ENCODE assay signal across 8 cellular contexts in the genomic region with DNA sequence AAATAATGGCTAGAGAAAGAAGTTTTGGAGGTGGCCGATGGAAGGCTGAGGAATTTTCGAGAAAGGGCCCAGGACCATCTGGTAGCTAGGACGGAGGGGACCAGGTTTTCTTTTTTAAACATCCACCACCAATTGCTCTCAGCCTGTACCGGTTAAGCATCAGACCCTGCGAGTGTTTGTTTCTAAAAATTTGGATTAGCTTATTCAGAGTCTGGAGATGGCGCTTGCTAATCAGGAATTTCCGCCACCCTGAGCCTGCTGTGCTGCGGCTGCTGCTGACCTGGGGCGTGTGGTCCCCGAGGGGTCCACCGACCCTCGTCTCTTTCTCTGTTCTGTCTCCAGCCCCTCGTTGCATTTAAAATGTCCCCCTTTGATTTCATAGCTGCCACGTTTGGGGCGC. TPM values are rescaled to one million over a fixed set of nuclear protein-coding genes. Genes with fewer than 3 reads are reported as not detected.
DNase-seq lines count a peak whose midpoint lies in the region; ATAC-seq, FAIRE-seq and TF ChIP-seq lines count a peak whose summit lies in the region.

No MANE protein-coding gene starts in this region.

- intact Hi-C loops in K562 (cut with micrococcal nuclease) = loop anchor here (1.0 kb wide), 2 partner anchors 39 to 102 kb away; no protein-coding TSS in a partner anchor

- H3K9ac ChIP-seq in HUES48 (ENCODE audit: low read depth, low read length) (no peak overlapping the region), K562 (ENCODE audit: insufficient read depth in 1 of 2, low read depth in 2 of 2, low read length in 2 of 2) (peak overlapping the region; percentile 75 to 93)

- peaks cover 63% of the 10 kb centered on the region for H3K79me2 ChIP-seq in K562 (ENCODE audit: control insufficient read depth, insufficient read depth, low read length)

- no peak for FAIRE-seq in K562 (lab: Jason Lieb, UNC)

- H3K27me3 Mint-ChIP-seq in naive B cell = no peaks in the 10 kb centered on the region

- TF ChIP-seq RAD21 in K562 (CRISPR knock-in tag; conservative IDR thresholded peaks at IDR 0.05 in 1 of 2, IDR thresholded peaks at IDR 0.05 in 1 of 2) = no peak

- peaks cover 41 to 72% (median 69%) of the 10 kb centered on the region in 3 donors for H3K4me1 Mint-ChIP-seq in naive B cell

- ATAC-seq in K562 (no peak), naive B cell (ENCODE audit: low read depth in 2 of 2) (no peak), GM21515 (IDR thresholded peaks at IDR 0.05; ENCODE audit: unreplicated experiment) (no peak)

- POLR2A ChIA-PET in K562 (lab: Yijun Ruan, JAX) = interaction anchor here (0.5 to 1.3 kb wide), 4 partner anchors 10 to 101 kb away, joined by 4 to 5 read pairs (median 4); no protein-coding TSS in a partner anchor

- in situ Hi-C loops in K562 (cut with MboI) = loop anchor here (5.0 kb wide), 1 partner anchor 104 kb away; no protein-coding TSS in a partner anchor

- H4K20me1 ChIP-seq in K562 (replicated peaks; ENCODE audit: control insufficient read depth, insufficient read depth, low read length) = peaks cover 10% of the 10 kb centered on the region; the same call in 1 of the 2 replicates

- H3K9me3 Mint-ChIP-seq in naive B cell = no peaks in the 10 kb centered on the region

- peak overlapping the region; percentile 15 for H3K27ac ChIP-seq in HUES48 (ENCODE audit: low read depth, low read length)
- peak overlapping the region; percentile 87 for H3K27ac ChIP-seq in K562 (ENCODE audit: extremely low read depth, low read depth, low read length)

- peaks cover 0 to 1% of the 10 kb centered on the region in 2 donors for H3K36me3 Mint-ChIP-seq in naive B cell

- DNase-seq in BE2C (no peak), K562 (ENCODE audit: extremely low read depth in 1 of 4, low spot score in 3 of 4) (no peak), naive B cell (no peak), NCI-H526 (lab: John Stamatoyannopoulos, UW) (no peak), COR-L47 (lab: John Stamatoyannopoulos, UW) (no peak), COLO829 (ENCODE audit: low spot score) (no peak)

- CTCF ChIA-PET in K562 (lab: Yijun Ruan, JAX; ENCODE audit: low intra/inter-chr PET ratio) = interaction anchor here (0.5 to 2.1 kb wide), 2 partner anchors 102 to 185 kb away, joined by 3 to 37 read pairs; no protein-coding TSS in a partner anchor

- peaks cover 44% of the 10 kb centered on the region for H3K36me3 ChIP-seq in BE2C
- H3K36me3 ChIP-seq in HUES48 (ENCODE audit: control insufficient read depth, insufficient read depth, low read length) = peaks cover 40% of the 10 kb centered on the region
- H3K36me3 ChIP-seq in K562 (ENCODE audit: control insufficient read depth, insufficient read depth, low read length) = peaks cover 56% of the 10 kb centered on the region

- H3K9me1 ChIP-seq in K562 (ENCODE audit: control insufficient read depth, insufficient read depth, low read length) = peaks cover 3% of the 10 kb centered on the region

- 36% methylated on average over 12 of the region's 15 CpGs for WGBS in K562 (ENCODE audit: insufficient coverage, low coverage, missing lambda C conversion rate)

- peak overlapping the region in 5 of 6 donors; percentile 39 to 79 (median 70) for H3K27ac Mint-ChIP-seq in naive B cell

- H3K4me1 ChIP-seq in BE2C (peaks cover 4% of the 10 kb centered on the region), HUES48 (ENCODE audit: control insufficient read depth, insufficient read depth, low read length) (peaks cover 11% of the 10 kb centered on the region), K562 (replicated peaks in 1 of 2; ENCODE audit: control insufficient read depth in 2 of 2, insufficient read depth in 2 of 2, low read length in 2 of 2) (peaks cover 33 to 51% of the 10 kb centered on the region in 2 experiments)

- TSS peak; percentile 43 for BruUV-seq in K562 (replicated peaks; lab: Mats Ljungman, UMichigan)

- no peak for TF ChIP-seq POLR2A in K562 (conservative IDR thresholded peaks at IDR 0.05)

- H3K4me3 ChIP-seq in BE2C (ENCODE audit: low read depth, low read length) = peak overlapping the region; percentile 57
- H3K4me3 ChIP-seq in HUES48 (ENCODE audit: low read depth, low read length) = peak overlapping the region; percentile 76; the same call in 1 of the 2 replicates
- H3K4me3 ChIP-seq in K562 = peak overlapping the region; percentile 93

- H3K4me2 ChIP-seq in K562 (ENCODE audit: insufficient read depth, low read length) = peak overlapping the region; percentile 90

- TF ChIP-seq CTCF in BE2C (IDR thresholded peaks at IDR 0.05; ENCODE audit: low read depth, low read length) (no peak), K562 (IDR thresholded peaks at IDR 0.05 in 2 of 3, conservative IDR thresholded peaks at IDR 0.05 in 1 of 3; ENCODE audit: insufficient read depth in 2 of 3, low read depth in 1 of 3, low read length in 3 of 3) (no peak)

- H2AFZ ChIP-seq in K562 (ENCODE audit: low read depth, low read length) = peak overlapping the region; percentile 76; the same call in 1 of the 2 replicates

- TF ChIP-seq EP300 in K562 (IDR thresholded peaks at IDR 0.05; ENCODE audit: low read length) = no peak

- H3K9me3 ChIP-seq in BE2C = no peaks in the 10 kb centered on the region
- no peaks in the 10 kb centered on the region for H3K9me3 ChIP-seq in HUES48 (ENCODE audit: control insufficient read depth, insufficient read depth, low read length)
- no peaks in the 10 kb centered on the region for H3K9me3 ChIP-seq in K562 (replicated peaks; ENCODE audit: control insufficient read depth, insufficient read depth, low read depth, low read length)

- H3K27me3 ChIP-seq in BE2C (no peaks in the 10 kb centered on the region), HUES48 (ENCODE audit: control insufficient read depth, insufficient read depth, low read length) (peaks cover 8% of the 10 kb centered on the region; the same call in 1 of the 2 replicates), K562 (ENCODE audit: control insufficient read depth in 2 of 2, insufficient read depth in 2 of 2, low read length in 2 of 2) (no peaks in the 10 kb centered on the region)

- peak overlapping the region; percentile 82 to 99 (median 92) for H3K4me3 Mint-ChIP-seq in naive B cell

RNA-seq across cellular contexts. Expression of gene UHRF1, which starts 2.0 kb away (rescaled TPM):
- 12.5 TPM for polyA plus RNA-seq in BE2C (2012; ENCODE audit: insufficient read depth, insufficient read length, low read depth)
- 18.6 and 36.9 TPM in 2 replicates for total RNA-seq in K562 (2011; cell fraction: chromatin; rRNA removed; ENCODE audit: low replicate concordance)
- 23.3 and 25.5 TPM in 2 replicates for total RNA-seq in K562 (2011; cell fraction: nucleolus; rRNA removed)
- 15.3 and 17.0 TPM in 2 replicates for total RNA-seq in K562 (2011; cell fraction: nucleoplasm; rRNA removed)
- total RNA-seq in K562 (2014; rRNA removed) = 65.5 and 73.3 TPM in 2 replicates
- total RNA-seq in K562 (2014; rRNA removed; fragmentation: Illumina TruSeq; extraction: Trizol) = 16.8 and 17.7 TPM in 2 replicates
- 42.3 and 42.6 TPM in 2 replicates for total RNA-seq in K562 (2015; rRNA removed; fragmentation: Illumina TruSeq; extraction: Trizol)
- total RNA-seq in K562 (2021) = 91.4 and 101 TPM in 2 replicates
- 8.7 and 16.7 TPM in 2 replicates for polyA plus RNA-seq in K562 (2011; rRNA removed)
- polyA plus RNA-seq in K562 (2011; cell fraction: cytosol; rRNA removed) = 8.1 and 14.0 TPM in 2 replicates
- polyA plus RNA-seq in K562 (2011; cell fraction: nucleus; rRNA removed) = 20.9 and 30.2 TPM in 2 replicates
- 23.4 and 46.2 TPM in 2 replicates for polyA plus RNA-seq in K562 (2012)
- 30.9 and 49.5 TPM in 2 replicates for polyA plus RNA-seq in K562 (2014; fragmentation: Illumina TruSeq; extraction: Trizol)
- polyA plus RNA-seq in K562 (2014; fragmentation: Nextera tagmentation; extraction: Ambion mirVana) = 10 to 100 TPM in 1 of 2 experiments, 1 to 10 TPM in 1; 6.0 to 14.2 TPM
- 44.0 and 47.4 TPM in 2 replicates for polyA plus RNA-seq in K562 (2014; rRNA removed)
- polyA minus RNA-seq in K562 (2011; rRNA and poly(A)+ RNA removed) = 8.0 and 10.3 TPM in 2 replicates
- 14.2 and 19.1 TPM in 2 replicates for polyA minus RNA-seq in K562 (2011; cell fraction: cytosol; rRNA and poly(A)+ RNA removed)
- polyA minus RNA-seq in K562 (2011; cell fraction: nucleus; rRNA and poly(A)+ RNA removed) = 8.3 and 9.4 TPM in 2 replicates
- polyA plus RNA-seq in naive B cell (ENCODE audit: low read depth in 6 of 6) = under 1 TPM in 4 of 6 donors, not detected in 2; 0.07 to 0.17 (median 0.14) TPM

RNA-seq across cellular contexts. Expression of gene ARRDC5, which starts 8.6 kb away (rescaled TPM):
- polyA plus RNA-seq in BE2C (2012; ENCODE audit: insufficient read depth, insufficient read length, low read depth) = not detected
- not detected in 2 replicates for total RNA-seq in K562 (2011; cell fraction: chromatin; rRNA removed; ENCODE audit: low replicate concordance)
- total RNA-seq in K562 (2011; cell fraction: nucleolus; rRNA removed) = not detected in 2 replicates
- not detected in 2 replicates for total RNA-seq in K562 (2011; cell fraction: nucleoplasm; rRNA removed)
- total RNA-seq in K562 (2014; rRNA removed) (not detected in 2 replicates), K562 (2014; rRNA removed; fragmentation: Illumina TruSeq; extraction: Trizol) (not detected in 2 replicates), K562 (2015; rRNA removed; fragmentation: Illumina TruSeq; extraction: Trizol) (not detected in 2 replicates), K562 (2021) (not detected in 2 replicates)
- polyA plus RNA-seq in K562 (2011; rRNA removed) (not detected in 2 replicates), K562 (2014; fragmentation: Illumina TruSeq; extraction: Trizol) (not detected in 2 replicates), K562 (2014; fragmentation: Nextera tagmentation; extraction: Ambion mirVana) (not detected), K562 (2014; rRNA removed) (not detected in 2 replicates), naive B cell (ENCODE audit: low read depth in 6 of 6) (1 to 10 TPM; 1.9 to 3.7 (median 2.5) TPM)
- not detected in 2 replicates for polyA plus RNA-seq in K562 (2011; cell fraction: cytosol; rRNA removed)
- not detected in 2 replicates for polyA plus RNA-seq in K562 (2011; cell fraction: nucleus; rRNA removed)
- not detected in 2 replicates for polyA plus RNA-seq in K562 (2012)
- polyA minus RNA-seq in K562 (2011; rRNA and poly(A)+ RNA removed) = not detected in 2 replicates
- not detected in 2 replicates for polyA minus RNA-seq in K562 (2011; cell fraction: cytosol; rRNA and poly(A)+ RNA removed)
- not detected in 2 replicates for polyA minus RNA-seq in K562 (2011; cell fraction: nucleus; rRNA and poly(A)+ RNA removed)

RNA-seq across cellular contexts. Expression of gene PLIN3, which starts 43.8 kb away (rescaled TPM):
- 9.2 TPM for polyA plus RNA-seq in BE2C (2012; ENCODE audit: insufficient read depth, insufficient read length, low read depth)
- 24.0 and 76.2 TPM in 2 replicates for total RNA-seq in K562 (2011; cell fraction: chromatin; rRNA removed; ENCODE audit: low replicate concordance)
- 70.4 and 72.2 TPM in 2 replicates for total RNA-seq in K562 (2011; cell fraction: nucleolus; rRNA removed)
- 46.2 and 49.7 TPM in 2 replicates for total RNA-seq in K562 (2011; cell fraction: nucleoplasm; rRNA removed)
- 68.9 and 91.1 TPM in 2 replicates for total RNA-seq in K562 (2014; rRNA removed)
- total RNA-seq in K562 (2014; rRNA removed; fragmentation: Illumina TruSeq; extraction: Trizol) = 21.5 and 22.0 TPM in 2 replicates
- total RNA-seq in K562 (2015; rRNA removed; fragmentation: Illumina TruSeq; extraction: Trizol) = 46.6 and 46.7 TPM in 2 replicates
- 75.1 and 75.6 TPM in 2 replicates for total RNA-seq in K562 (2021)
- polyA plus RNA-seq in K562 (2011; rRNA removed) = 43.1 and 53.5 TPM in 2 replicates
- 65.0 and 129 TPM in 2 replicates for polyA plus RNA-seq in K562 (2011; cell fraction: cytosol; rRNA removed)
- polyA plus RNA-seq in K562 (2011; cell fraction: nucleus; rRNA removed) = 17.0 and 20.6 TPM in 2 replicates
- 66.2 and 90.2 TPM in 2 replicates for polyA plus RNA-seq in K562 (2012)
- polyA plus RNA-seq in K562 (2014; fragmentation: Illumina TruSeq; extraction: Trizol) = 31.7 and 59.9 TPM in 2 replicates
- 1 to 10 TPM; 7.5 to 9.8 TPM for polyA plus RNA-seq in K562 (2014; fragmentation: Nextera tagmentation; extraction: Ambion mirVana)
- 52.2 and 56.2 TPM in 2 replicates for polyA plus RNA-seq in K562 (2014; rRNA removed)
- polyA minus RNA-seq in K562 (2011; rRNA and poly(A)+ RNA removed) = 21.0 and 30.6 TPM in 2 replicates
- polyA minus RNA-seq in K562 (2011; cell fraction: cytosol; rRNA and poly(A)+ RNA removed) = 76.4 and 106 TPM in 2 replicates
- 25.3 and 38.5 TPM in 2 replicates for polyA minus RNA-seq in K562 (2011; cell fraction: nucleus; rRNA and poly(A)+ RNA removed)
- polyA plus RNA-seq in naive B cell (ENCODE audit: low read depth in 6 of 6) = 10 to 100 TPM; 35.0 to 57.6 (median 40.4) TPM

RNA-seq across cellular contexts. Expression of gene KDM4B, which starts 57.6 kb away (rescaled TPM):
- polyA plus RNA-seq in BE2C (2012; ENCODE audit: insufficient read depth, insufficient read length, low read depth) = 40.8 TPM
- 107 and 202 TPM in 2 replicates for total RNA-seq in K562 (2011; cell fraction: chromatin; rRNA removed; ENCODE audit: low replicate concordance)
- 89.1 and 93.6 TPM in 2 replicates for total RNA-seq in K562 (2011; cell fraction: nucleolus; rRNA removed)
- total RNA-seq in K562 (2011; cell fraction: nucleoplasm; rRNA removed) = 45.3 and 67.9 TPM in 2 replicates
- total RNA-seq in K562 (2014; rRNA removed) (11.0 and 12.0 TPM in 2 replicates), K562 (2014; rRNA removed; fragmentation: Illumina TruSeq; extraction: Trizol) (3.6 and 4.5 TPM in 2 replicates), K562 (2015; rRNA removed; fragmentation: Illumina TruSeq; extraction: Trizol) (7.3 and 7.7 TPM in 2 replicates), K562 (2021) (29.9 TPM in 2 replicates)
- polyA plus RNA-seq in K562 (2011; rRNA removed) (11.2 and 20.3 TPM in 2 replicates), K562 (2014; fragmentation: Illumina TruSeq; extraction: Trizol) (5.1 and 10.5 TPM in 2 replicates), K562 (2014; fragmentation: Nextera tagmentation; extraction: Ambion mirVana) (under 1 TPM; 0.21 to 0.25 TPM), K562 (2014; rRNA removed) (11.5 and 13.7 TPM in 2 replicates), naive B cell (ENCODE audit: low read depth in 6 of 6) (10 to 100 TPM; 17.9 to 94.1 (median 50.8) TPM)
- 10.4 and 17.7 TPM in 2 replicates for polyA plus RNA-seq in K562 (2011; cell fraction: cytosol; rRNA removed)
- polyA plus RNA-seq in K562 (2011; cell fraction: nucleus; rRNA removed) = 25.6 and 35.2 TPM in 2 replicates
- 16.8 and 24.0 TPM in 2 replicates for polyA plus RNA-seq in K562 (2012)
- polyA minus RNA-seq in K562 (2011; rRNA and poly(A)+ RNA removed) = 10.5 and 14.0 TPM in 2 replicates
- polyA minus RNA-seq in K562 (2011; cell fraction: cytosol; rRNA and poly(A)+ RNA removed) = 34.8 and 59.5 TPM in 2 replicates
- 26.9 and 35.7 TPM in 2 replicates for polyA minus RNA-seq in K562 (2011; cell fraction: nucleus; rRNA and poly(A)+ RNA removed)

Comparison
In these comparisons a context has a peak if more than half of its experiments do, and no peak if none do; other contexts are left out.
1. RNA of gene UHRF1, which starts 2.0 kb away (polyA plus RNA-seq): 6.0 to 49.5 TPM in K562; 0.07 to 0.17 TPM in naive B cell; every median in the first group is over 4 times any median in the second.
2. Peak in every context shown above with its lines, with median percentiles within 50 percentile points of each other: H3K4me3 ChIP-seq.